Comparison of ENCODE assay signal across 19 cellular contexts in the genomic region with DNA sequence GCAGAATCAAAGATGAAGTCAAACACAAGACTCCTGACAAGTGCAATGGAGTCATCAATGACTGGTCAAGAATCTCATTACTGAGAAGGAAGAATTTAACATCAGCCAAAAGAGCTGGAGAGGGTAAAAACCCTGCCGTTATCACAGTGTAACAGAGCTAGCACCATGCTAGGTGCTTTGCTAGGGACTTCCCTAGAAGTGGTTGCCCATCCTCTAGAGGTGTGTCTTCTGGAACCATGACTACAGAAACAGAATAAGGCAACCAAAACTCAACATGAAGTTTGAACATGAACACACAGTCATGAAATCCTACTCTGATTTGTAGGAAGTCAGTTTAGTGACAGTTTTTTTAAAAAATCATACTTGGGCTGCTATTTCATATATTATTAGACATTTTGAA. TPM values are rescaled to one million over a fixed set of nuclear protein-coding genes. Genes with fewer than 3 reads are reported as not detected.
DNase-seq lines count a peak whose midpoint lies in the region; ATAC-seq, FAIRE-seq and TF ChIP-seq lines count a peak whose summit lies in the region.
"Had no signal": no experiment of that assay in that cellular context is flagged by ENCODE, and none has a peak within 500 bp of the region (broad histone marks: within the 10 kb centered on the region; RNA-seq: fewer than 3 reads in every experiment).

No MANE protein-coding gene starts in this region.

- TF ChIP-seq POLR2A in GM12878 (IDR thresholded peaks at IDR 0.05; ENCODE audit: low read depth, low read length): no peak

- H3K4me2 ChIP-seq in GM12878 (ENCODE audit: control insufficient read depth, insufficient read depth): no peak overlapping the region
- H3K4me2 ChIP-seq: BLaER1 had no signal

- no peaks in the 10 kb centered on the region for H3K9me3 ChIP-seq in GM12878 (replicated peaks; ENCODE audit: control insufficient read depth, insufficient read depth, low read length)
- H3K9me3 ChIP-seq: BLaER1 had no signal

- no peak overlapping the region for H3K27ac Mint-ChIP-seq in activated CD8-positive, alpha-beta T cell treated with anti-CD3 and anti-CD28 coated beads for 36 hours
- H3K27ac Mint-ChIP-seq in activated CD8-positive, alpha-beta T cell treated with anti-CD3 and anti-CD28 coated beads, Interleukin-2, amount 10 ng/mL, durations not matched to agents 7 days and 5 days: no peak overlapping the region
- H3K27ac Mint-ChIP-seq: CD8-positive, alpha-beta memory T cell had no signal

- WGBS in GM12878 (ENCODE audit: insufficient coverage, insufficient replicate concordance, low lambda C conversion rate, missing lambda C conversion rate): 100% methylated on average over 1 of the region's 1 CpG

- RAD21 ChIA-PET in GM12878 (lab: Charles Lee; ENCODE audit: unreplicated experiment): no interaction called here

- H3K4me1 Mint-ChIP-seq in activated CD8-positive, alpha-beta T cell treated with anti-CD3 and anti-CD28 coated beads for 36 hours (ENCODE audit: low read depth): peaks cover 6% of the 10 kb centered on the region
- H3K4me1 Mint-ChIP-seq in activated CD8-positive, alpha-beta T cell treated with anti-CD3 and anti-CD28 coated beads, Interleukin-2, amount 10 ng/mL, durations not matched to agents 7 days and 5 days (ENCODE audit: low read depth): no peaks in the 10 kb centered on the region

- H3K9me3 Mint-ChIP-seq in activated CD8-positive, alpha-beta T cell treated with anti-CD3 and anti-CD28 coated beads for 36 hours: no peaks in the 10 kb centered on the region
- H3K9me3 Mint-ChIP-seq in activated CD8-positive, alpha-beta T cell treated with anti-CD3 and anti-CD28 coated beads, Interleukin-2, amount 10 ng/mL, durations not matched to agents 7 days and 5 days (ENCODE audit: insufficient read depth): no peaks in the 10 kb centered on the region
- H3K9me3 Mint-ChIP-seq: CD8-positive, alpha-beta memory T cell had no signal

- H3K27me3 Mint-ChIP-seq in activated CD8-positive, alpha-beta T cell treated with anti-CD3 and anti-CD28 coated beads for 36 hours: no peaks in the 10 kb centered on the region
- H3K27me3 Mint-ChIP-seq in activated CD8-positive, alpha-beta T cell treated with anti-CD3 and anti-CD28 coated beads, Interleukin-2, amount 10 ng/mL, durations not matched to agents 7 days and 5 days (ENCODE audit: low read depth): no peaks in the 10 kb centered on the region
- H3K27me3 Mint-ChIP-seq: CD8-positive, alpha-beta memory T cell had no signal

- H2AFZ ChIP-seq in GM12878 (ENCODE audit: control insufficient read depth, low read depth, low read length): no peak overlapping the region

- H3K36me3 ChIP-seq in GM12878 (ENCODE audit: control insufficient read depth in 2 of 2, insufficient read depth in 2 of 2, low read length in 1 of 2): no peaks in the 10 kb centered on the region
- H3K36me3 ChIP-seq: BLaER1 had no signal

- H3K27me3 ChIP-seq in GM12878 (replicated peaks in 1 of 2; ENCODE audit: control insufficient read depth in 2 of 2, insufficient read depth in 2 of 2, low read length in 1 of 2): no peaks in the 10 kb centered on the region
- H3K27me3 ChIP-seq: BLaER1 had no signal

- TF ChIP-seq EP300 in GM12878 (IDR thresholded peaks at IDR 0.05; ENCODE audit: borderline replicate concordance in 1 of 2, control insufficient read depth in 1 of 2, low read depth in 2 of 2, low read length in 2 of 2): no peak

- no peak overlapping the region for H3K27ac ChIP-seq in GM12878 (ENCODE audit: control insufficient read depth, insufficient read depth)
- H3K27ac ChIP-seq in caudate nucleus (ENCODE audit: low read depth, low read length): no peak overlapping the region
- H3K27ac ChIP-seq: BLaER1 had no signal

- H3K79me2 ChIP-seq in GM12878 (ENCODE audit: control insufficient read depth, insufficient read depth, low read length): no peaks in the 10 kb centered on the region

- no peaks in the 10 kb centered on the region for H3K4me1 ChIP-seq in GM12878 (ENCODE audit: control insufficient read depth, insufficient read depth, low read length)
- H3K4me1 ChIP-seq: BLaER1 had no signal

- no peak for TF ChIP-seq CTCF in activated CD8-positive, alpha-beta T cell treated with anti-CD3 and anti-CD28 coated beads for 36 hours (IDR thresholded peaks at IDR 0.05)
- TF ChIP-seq CTCF in GM12878 (IDR thresholded peaks at IDR 0.05 in 2 of 3, conservative IDR thresholded peaks at IDR 0.05 in 1 of 3; ENCODE audit: control insufficient read depth in 2 of 3, extremely low read depth in 1 of 3, insufficient read depth in 1 of 3, low read depth in 3 of 3, low read length in 3 of 3): no peak

- no peak overlapping the region for H3K4me3 ChIP-seq in GM12878
- H3K4me3 ChIP-seq: BLaER1, K562 had no signal

- H3K9ac ChIP-seq in GM12878 (ENCODE audit: control insufficient read depth, insufficient read depth, low read length): no peak overlapping the region
- H3K9ac ChIP-seq: BLaER1 had no signal

- no peaks in the 10 kb centered on the region for H3K36me3 Mint-ChIP-seq in activated CD8-positive, alpha-beta T cell treated with anti-CD3 and anti-CD28 coated beads for 36 hours (ENCODE audit: low read depth)
- H3K36me3 Mint-ChIP-seq in activated CD8-positive, alpha-beta T cell treated with anti-CD3 and anti-CD28 coated beads, Interleukin-2, amount 10 ng/mL, durations not matched to agents 7 days and 5 days (ENCODE audit: low read depth): no peaks in the 10 kb centered on the region
- H3K36me3 Mint-ChIP-seq: CD8-positive, alpha-beta memory T cell had no signal

- H4K20me1 ChIP-seq in GM12878 (ENCODE audit: control insufficient read depth, insufficient read depth): no peaks in the 10 kb centered on the region
- H4K20me1 ChIP-seq: BLaER1 had no signal

- no TSS peak for BruUV-seq in GM12878 (replicated peaks; lab: Mats Ljungman, UMichigan)

- intact Hi-C loops in activated CD8-positive, alpha-beta T cell treated with anti-CD3 and anti-CD28 coated beads for 36 hours (cut with micrococcal nuclease): no loop called here
- intact Hi-C loops in GM12878 (cut with micrococcal nuclease; ENCODE audit: unreplicated experiment): no loop called here
- intact Hi-C loops in Right ventricle myocardium superior (cut with DNase I): no loop called here

- no peak for DNase-seq in activated CD8-positive, alpha-beta T cell treated with anti-CD3 and anti-CD28 coated beads for 36 hours
- no peak for DNase-seq in activated CD8-positive, alpha-beta T cell treated with anti-CD3 and anti-CD28 coated beads, Interleukin-2, amount 10 ng/mL, durations not matched to agents 7 days and 5 days
- DNase-seq in GM12878 (ENCODE audit: low read depth, low spot score) (no peak), caudate nucleus (lab: John Stamatoyannopoulos, UW) (no peak), Right ventricle myocardium superior (no peak)
- DNase-seq: 8988T; AML-193; CD8-positive, alpha-beta memory T cell; DMS53; GF-D8 had no signal

- H3K4me3 Mint-ChIP-seq in activated CD8-positive, alpha-beta T cell treated with anti-CD3 and anti-CD28 coated beads for 36 hours: no peak overlapping the region
- no peak overlapping the region for H3K4me3 Mint-ChIP-seq in activated CD8-positive, alpha-beta T cell treated with anti-CD3 and anti-CD28 coated beads, Interleukin-2, amount 10 ng/mL, durations not matched to agents 7 days and 5 days
- H3K4me3 Mint-ChIP-seq: CD8-positive, alpha-beta memory T cell had no signal

- no peak for FAIRE-seq in GM12878 (lab: Jason Lieb, UNC)
- FAIRE-seq: GM18507, GM19239, K562 had no signal

- in situ Hi-C loops in GM12878 (cut with MboI): no loop called here

- no peak for TF ChIP-seq RAD21 in GM12878 (IDR thresholded peaks at IDR 0.05; ENCODE audit: insufficient read depth, low read depth, low read length)

- CTCF ChIA-PET in activated CD8-positive, alpha-beta T cell treated with anti-CD3 and anti-CD28 coated beads for 36 hours (lab: Charles Lee): no interaction called here
- CTCF ChIA-PET in activated CD8-positive, alpha-beta T cell treated with anti-CD3 and anti-CD28 coated beads, Interleukin-2, amount 10 ng/mL, durations not matched to agents 7 days and 5 days (lab: Charles Lee): interaction anchor here (1.2 kb wide), 1 partner anchor 114 kb away, joined by 3 read pairs; no protein-coding TSS in a partner anchor
- CTCF ChIA-PET in GM12878 (lab: Yijun Ruan, JAX): interaction anchor here (1.3 kb wide), 1 partner anchor 9 kb away, joined by 4 read pairs; no protein-coding TSS in a partner anchor

- peak; percentile 75 for ATAC-seq in activated CD8-positive, alpha-beta T cell treated with anti-CD3 and anti-CD28 coated beads for 36 hours
- ATAC-seq in activated CD8-positive, alpha-beta T cell treated with anti-CD3 and anti-CD28 coated beads, Interleukin-2, amount 10 ng/mL, durations not matched to agents 7 days and 5 days: no peak
- ATAC-seq in GM19025 (IDR thresholded peaks at IDR 0.05; ENCODE audit: low read depth, unreplicated experiment): peak; percentile 46
- peak; percentile 58 for ATAC-seq in HG02973 (IDR thresholded peaks at IDR 0.05; ENCODE audit: unreplicated experiment)
- peak; percentile 78 for ATAC-seq in GM12878
- no peak for ATAC-seq in HG03196 (IDR thresholded peaks at IDR 0.05; ENCODE audit: unreplicated experiment)
- ATAC-seq in Right ventricle myocardium superior (ENCODE audit: poor library complexity): no peak
- ATAC-seq: HCT116, K562 had no signal

- POLR2A ChIA-PET in activated CD8-positive, alpha-beta T cell treated with anti-CD3 and anti-CD28 coated beads for 36 hours (lab: Charles Lee): no interaction called here
- POLR2A ChIA-PET in activated CD8-positive, alpha-beta T cell treated with anti-CD3 and anti-CD28 coated beads, Interleukin-2, amount 10 ng/mL, durations not matched to agents 7 days and 5 days (lab: Charles Lee): no interaction called here
- POLR2A ChIA-PET in GM12878 (lab: Charles Lee): no interaction called here

- SMC1A ChIA-PET in GM12878 (lab: Charles Lee; ENCODE audit: uncharacterized antibody, unreplicated experiment): no interaction called here

RNA-seq across cellular contexts. Expression of gene ACAD11, which starts 9.5 kb away (rescaled TPM):
- total RNA-seq in activated CD8-positive, alpha-beta T cell treated with anti-CD3 and anti-CD28 coated beads for 36 hours: 10 to 100 TPM; 20.6 to 22.3 TPM
- 10 to 100 TPM; 11.3 to 13.7 TPM for total RNA-seq in activated CD8-positive, alpha-beta T cell treated with anti-CD3 and anti-CD28 coated beads, Interleukin-2, amount 10 ng/mL, durations not matched to agents 7 days and 5 days
- 96.7 and 96.9 TPM in 2 replicates for total RNA-seq in GM12878 (2013; cell fraction: nucleolus; rRNA removed)
- total RNA-seq in GM12878 (2014; rRNA removed) (10.0 and 12.8 TPM in 2 replicates), GM12878 (2014; rRNA removed; fragmentation: Illumina TruSeq; extraction: Trizol) (11.5 and 12.4 TPM in 2 replicates), GM12878 (2021) (7.7 and 8.7 TPM in 2 replicates), Right ventricle myocardium superior (14.7 TPM)
- polyA plus RNA-seq in GM12878 (2011; ENCODE audit: low read depth): 12.8 TPM
- polyA plus RNA-seq in GM12878 (2011; rRNA removed) (15.9 and 25.4 TPM in 2 replicates), GM12878 (2014; fragmentation: Illumina TruSeq; extraction: Trizol) (14.1 and 14.2 TPM in 2 replicates), GM12878 (2014; fragmentation: Nextera tagmentation; extraction: Ambion mirVana) (1 to 10 TPM; 2.4 to 4.7 TPM), GM12878 (2014; rRNA removed) (14.2 and 17.9 TPM in 2 replicates), GM12878 (2016; fragmentation: Nextera tagmentation; extraction: Ambion mirVana) (10 to 100 TPM; 10.1 to 10.6 TPM)
- 8.1 and 8.8 TPM in 2 replicates for polyA plus RNA-seq in GM12878 (2011; cell fraction: cytosol; rRNA removed)
- polyA plus RNA-seq in GM12878 (2011; cell fraction: nucleus; rRNA removed): 46.9 and 48.4 TPM in 2 replicates
- 12.1 and 16.6 TPM in 2 replicates for polyA plus RNA-seq in GM12878 (2012)
- 17.2 and 19.6 TPM in 2 replicates for polyA minus RNA-seq in GM12878 (2011; rRNA and poly(A)+ RNA removed)
- 4.1 and 4.4 TPM in 2 replicates for polyA minus RNA-seq in GM12878 (2011; cell fraction: cytosol; rRNA and poly(A)+ RNA removed)
- 26.0 and 41.8 TPM in 2 replicates for polyA minus RNA-seq in GM12878 (2011; cell fraction: nucleus; rRNA and poly(A)+ RNA removed)

RNA-seq across cellular contexts. Expression of gene UBA5, which starts 10.0 kb away (rescaled TPM):
- total RNA-seq in activated CD8-positive, alpha-beta T cell treated with anti-CD3 and anti-CD28 coated beads for 36 hours: 10 to 100 TPM; 67.7 to 69.4 TPM
- total RNA-seq in activated CD8-positive, alpha-beta T cell treated with anti-CD3 and anti-CD28 coated beads, Interleukin-2, amount 10 ng/mL, durations not matched to agents 7 days and 5 days: 10 to 100 TPM; 31.4 to 39.0 TPM
- total RNA-seq in GM12878 (2013; cell fraction: nucleolus; rRNA removed): 127 and 139 TPM in 2 replicates
- total RNA-seq in GM12878 (2014; rRNA removed) (51.0 and 53.8 TPM in 2 replicates), GM12878 (2014; rRNA removed; fragmentation: Illumina TruSeq; extraction: Trizol) (29.2 and 29.4 TPM in 2 replicates), GM12878 (2021) (31.9 and 33.6 TPM in 2 replicates), Right ventricle myocardium superior (38.8 TPM)
- polyA plus RNA-seq in GM12878 (2011; ENCODE audit: low read depth): 17.9 TPM
- polyA plus RNA-seq in GM12878 (2011; rRNA removed) (62.1 and 91.4 TPM in 2 replicates), GM12878 (2014; fragmentation: Illumina TruSeq; extraction: Trizol) (33.8 and 41.1 TPM in 2 replicates), GM12878 (2014; fragmentation: Nextera tagmentation; extraction: Ambion mirVana) (10 to 100 TPM; 10.2 to 16.7 TPM), GM12878 (2014; rRNA removed) (53.6 and 55.5 TPM in 2 replicates), GM12878 (2016; fragmentation: Nextera tagmentation; extraction: Ambion mirVana) (10 to 100 TPM; 54.5 to 60.0 TPM)
- polyA plus RNA-seq in GM12878 (2011; cell fraction: cytosol; rRNA removed): 26.5 and 31.8 TPM in 2 replicates
- 77.0 and 92.6 TPM in 2 replicates for polyA plus RNA-seq in GM12878 (2011; cell fraction: nucleus; rRNA removed)
- 33.2 and 40.2 TPM in 2 replicates for polyA plus RNA-seq in GM12878 (2012)
- 27.5 and 37.8 TPM in 2 replicates for polyA minus RNA-seq in GM12878 (2011; rRNA and poly(A)+ RNA removed)
- 39.3 and 43.3 TPM in 2 replicates for polyA minus RNA-seq in GM12878 (2011; cell fraction: cytosol; rRNA and poly(A)+ RNA removed)
- 95.4 and 154 TPM in 2 replicates for polyA minus RNA-seq in GM12878 (2011; cell fraction: nucleus; rRNA and poly(A)+ RNA removed)

RNA-seq across cellular contexts. Expression of gene ACKR4, which starts 53.1 kb away (rescaled TPM):
- total RNA-seq in activated CD8-positive, alpha-beta T cell treated with anti-CD3 and anti-CD28 coated beads for 36 hours: not detected
- total RNA-seq in activated CD8-positive, alpha-beta T cell treated with anti-CD3 and anti-CD28 coated beads, Interleukin-2, amount 10 ng/mL, durations not matched to agents 7 days and 5 days: not detected
- 0.24 and 0.58 TPM in 2 replicates for total RNA-seq in GM12878 (2013; cell fraction: nucleolus; rRNA removed)
- total RNA-seq in GM12878 (2014; rRNA removed) (0.06 and 0.16 TPM in 2 replicates), GM12878 (2014; rRNA removed; fragmentation: Illumina TruSeq; extraction: Trizol) (0.18 and 0.27 TPM in 2 replicates), GM12878 (2021) (0.10 TPM in 1 of 2 replicates, not detected in the other), Right ventricle myocardium superior (2.9 TPM)
- polyA plus RNA-seq in GM12878 (2011; ENCODE audit: low read depth): 0.68 TPM
- polyA plus RNA-seq in GM12878 (2011; rRNA removed) (0.06 and 0.07 TPM in 2 replicates), GM12878 (2014; fragmentation: Illumina TruSeq; extraction: Trizol) (0.21 and 0.27 TPM in 2 replicates), GM12878 (2014; fragmentation: Nextera tagmentation; extraction: Ambion mirVana) (under 1 TPM; 0.15 to 0.18 TPM), GM12878 (2014; rRNA removed) (0.22 and 0.40 TPM in 2 replicates), GM12878 (2016; fragmentation: Nextera tagmentation; extraction: Ambion mirVana) (under 1 TPM; 0.06 to 0.08 TPM)
- not detected in 2 replicates for polyA plus RNA-seq in GM12878 (2011; cell fraction: cytosol; rRNA removed)
- polyA plus RNA-seq in GM12878 (2011; cell fraction: nucleus; rRNA removed): 0.25 TPM in 2 replicates
- polyA plus RNA-seq in GM12878 (2012): 0.28 and 0.46 TPM in 2 replicates
- not detected in 2 replicates for polyA minus RNA-seq in GM12878 (2011; rRNA and poly(A)+ RNA removed)
- polyA minus RNA-seq in GM12878 (2011; cell fraction: cytosol; rRNA and poly(A)+ RNA removed): not detected in 2 replicates
- polyA minus RNA-seq in GM12878 (2011; cell fraction: nucleus; rRNA and poly(A)+ RNA removed): not detected in 2 replicates
- total RNA-seq: CD8-positive, alpha-beta memory T cell; H4; K562 had no signal
- polyA plus RNA-seq: CD8-positive, alpha-beta memory T cell had no signal

Comparison
In these comparisons a context has a peak if more than half of its experiments do, and no peak if none do; other contexts are left out.
1. ATAC-seq: peak in activated CD8-positive, alpha-beta T cell treated with anti-CD3 and anti-CD28 coated beads for 36 hours (single experiment), GM19025 (single experiment), HG02973 (single experiment) and GM12878 (single experiment); none in activated CD8-positive, alpha-beta T cell treated with anti-CD3 and anti-CD28 coated beads, Interleukin-2, amount 10 ng/mL, durations not matched to agents 7 days and 5 days (single experiment), HG03196 (single experiment) and Right ventricle myocardium superior (single experiment).